30 cellular contexts compared by ENCODE assay signal in genomic region chr15:28002867-28003266, GRCh38.
"Had no signal": no experiment of that assay in that cellular context is flagged by ENCODE, and none has a peak within 500 bp of the region (broad histone marks: within the 10 kb centered on the region; RNA-seq: fewer than 3 reads in every experiment).

No MANE protein-coding gene starts in this region.

- H3K4me3 Mint-ChIP-seq: dendritic cell treated with granulocyte-macrophage colony-stimulating factor and Interleukin-4, amounts not matched to agents 40 ng/mL and 50 ng/mL, for 4 days; memory B cell; mesothelial cell of epicardium; naive B cell; natural killer cell treated with Interleukin-12 subunit alpha and Interleukin-12 subunit beta and Interleukin-15 and Interleukin-18, amount 100 ng/mL, for 72 hours; neural progenitor cell; stimulated activated naive B cell treated with anti-CD40 and anti-IgM and Interleukin-4, amounts not matched to agents 10 μg/mL and 1 μg/mL and 100 μg/mL, for 72 hours; stimulated activated naive CD8-positive, alpha-beta T cell treated with anti-CD3 and anti-CD28 coated beads, Interleukin-15, Interleukin-2, amounts not matched to agents 100 ng/mL and 50 ng/mL, for 24 hours had no signal

- H3K27ac Mint-ChIP-seq: dendritic cell treated with granulocyte-macrophage colony-stimulating factor and Interleukin-4, amounts not matched to agents 40 ng/mL and 50 ng/mL, for 4 days; memory B cell; mesothelial cell of epicardium; naive B cell; natural killer cell treated with Interleukin-12 subunit alpha and Interleukin-12 subunit beta and Interleukin-15 and Interleukin-18, amount 100 ng/mL, for 72 hours; neural progenitor cell; progenitor cell of endocrine pancreas; stimulated activated naive B cell treated with anti-CD40 and anti-IgM and Interleukin-4, amounts not matched to agents 10 μg/mL and 1 μg/mL and 100 μg/mL, for 72 hours; stimulated activated naive CD8-positive, alpha-beta T cell treated with anti-CD3 and anti-CD28 coated beads, Interleukin-15, Interleukin-2, amounts not matched to agents 100 ng/mL and 50 ng/mL, for 24 hours had no signal

- H3K27ac ChIP-seq: colonic mucosa, esophagus squamous epithelium, heart right ventricle, left ventricle myocardium inferior, lower lobe of right lung, neural progenitor cell, pancreas, right lobe of liver, suprapubic skin, transverse colon, upper lobe of right lung, uterus had no signal

- H3K27me3 ChIP-seq: colonic mucosa, esophagus squamous epithelium, heart right ventricle, neural progenitor cell, pancreas, right lobe of liver, suprapubic skin, transverse colon, upper lobe of right lung, uterus had no signal

- H3K9me3 ChIP-seq: colonic mucosa, esophagus squamous epithelium, heart right ventricle, left ventricle myocardium inferior, lower lobe of right lung, mucosa of descending colon, pancreas, right lobe of liver, suprapubic skin, transverse colon, upper lobe of right lung, uterus had no signal

- H3K36me3 ChIP-seq: colonic mucosa, esophagus squamous epithelium, heart right ventricle, left ventricle myocardium inferior, lower lobe of right lung, neural progenitor cell, pancreas, right lobe of liver, suprapubic skin, transverse colon, upper lobe of right lung, uterus had no signal

- H3K4me1 Mint-ChIP-seq: mesothelial cell of epicardium; neural progenitor cell; stimulated activated naive B cell treated with anti-CD40 and anti-IgM and Interleukin-4, amounts not matched to agents 10 μg/mL and 1 μg/mL and 100 μg/mL, for 72 hours had no signal

- H3K4me3 ChIP-seq: colonic mucosa, esophagus squamous epithelium, heart right ventricle, left ventricle myocardium inferior, lower lobe of right lung, mucosa of descending colon, neural progenitor cell, pancreas, right lobe of liver, suprapubic skin, transverse colon, upper lobe of right lung, uterus had no signal

- H3K9me3 Mint-ChIP-seq: mesothelial cell of epicardium had no signal

- H3K27me3 Mint-ChIP-seq: dendritic cell treated with granulocyte-macrophage colony-stimulating factor and Interleukin-4, amounts not matched to agents 40 ng/mL and 50 ng/mL, for 4 days; progenitor cell of endocrine pancreas; stimulated activated naive CD8-positive, alpha-beta T cell treated with anti-CD3 and anti-CD28 coated beads, Interleukin-15, Interleukin-2, amounts not matched to agents 100 ng/mL and 50 ng/mL, for 24 hours had no signal

- H3K36me3 Mint-ChIP-seq: memory B cell; mesothelial cell of epicardium; natural killer cell treated with Interleukin-12 subunit alpha and Interleukin-12 subunit beta and Interleukin-15 and Interleukin-18, amount 100 ng/mL, for 72 hours; neural progenitor cell had no signal

- DNase-seq: effector memory CD4-positive, alpha-beta T cell; esophagus squamous epithelium; foreskin melanocyte; glutamatergic neuron; heart right ventricle; hippocampal formation; left cardiac atrium; left ventricle myocardium inferior; lower lobe of right lung; mucosa of descending colon; naive B cell; nucleus accumbens; pancreas; right lobe of liver; small intestine; stimulated activated CD4-positive, alpha-beta T cell treated with anti-CD3 and anti-CD28 coated beads, Interleukin-15, amount 100 ng/mL, for 24 hours; stimulated activated CD4-positive, alpha-beta T cell treated with anti-CD3 and anti-CD28 coated beads, Interleukin-2, amount 100 ng/mL, for 48 hours; stimulated activated naive B cell treated with anti-CD40 and anti-IgM and Interleukin-4, amounts not matched to agents 10 μg/mL and 1 μg/mL and 100 μg/mL, for 72 hours; transverse colon; upper lobe of right lung; uterus had no signal

- H3K4me1 ChIP-seq: colonic mucosa, heart right ventricle, left ventricle myocardium inferior, lower lobe of right lung, neural progenitor cell, pancreas, right lobe of liver, suprapubic skin, transverse colon, upper lobe of right lung, uterus had no signal
